17 cellular contexts compared by ENCODE assay signal in genomic region chr2:67135201-67135600, GRCh38.
"Had no signal": no experiment of that assay in that cellular context is flagged by ENCODE, and none has a peak within 500 bp of the region (broad histone marks: within the 10 kb centered on the region; RNA-seq: fewer than 3 reads in every experiment).

No MANE protein-coding gene starts in this region.

- H3K9me3 Mint-ChIP-seq: neural crest cell had no signal

- H3K27me3 Mint-ChIP-seq: activated naive CD4-positive, alpha-beta T cell treated with anti-CD3 and anti-CD28 coated beads, Interleukin-2, amount 50 U/mL, for 24 hours; effector memory CD8-positive, alpha-beta T cell had no signal

- H3K27ac Mint-ChIP-seq: activated naive CD4-positive, alpha-beta T cell treated with anti-CD3 and anti-CD28 coated beads, Interleukin-2, amount 50 U/mL, for 24 hours; activated T-helper 2 cell treated with anti-CD3 and anti-CD28 coated beads, Interferon-gamma antibody, Interleukin-2, Interleukin-4, amounts not matched to agents 10 μg/mL and 5 μg/mL and 100 μg/mL, durations not matched to agents 14 hours and 24 hours and 36 hours; effector memory CD8-positive, alpha-beta T cell had no signal

- DNase-seq: activated CD4-positive, alpha-beta T cell treated with anti-CD3 and anti-CD28 coated beads, Interleukin-2, amount 50 U/mL, for 1 hour; activated T-cell treated with anti-CD3 and anti-CD28 coated beads for 4 hours; body of pancreas; central memory CD4-positive, alpha-beta T cell; cortex of kidney; effector memory CD8-positive, alpha-beta T cell; kidney; mesendoderm; ovary; sigmoid colon; stimulated activated CD4-positive, alpha-beta T cell treated with anti-CD3 and anti-CD28 coated beads, Interleukin-4, amount 100 ng/mL, for 1 hour; stimulated activated CD8-positive, alpha-beta memory T cell treated with anti-CD3 and anti-CD28 coated beads, Interleukin-4, amount 100 ng/mL, for 48 hours; stimulated activated naive CD8-positive, alpha-beta T cell treated with anti-CD3 and anti-CD28 coated beads, Interleukin-15, Interleukin-2, amounts not matched to agents 100 U/mL and 50 U/mL, for 24 hours; upper lobe of left lung had no signal

- H3K4me1 Mint-ChIP-seq: activated naive CD4-positive, alpha-beta T cell treated with anti-CD3 and anti-CD28 coated beads, Interleukin-2, amount 50 U/mL, for 24 hours had no signal

- H3K4me3 Mint-ChIP-seq: activated naive CD4-positive, alpha-beta T cell treated with anti-CD3 and anti-CD28 coated beads, Interleukin-2, amount 50 U/mL, for 24 hours; effector memory CD8-positive, alpha-beta T cell; neural crest cell had no signal

- H3K36me3 Mint-ChIP-seq: activated naive CD4-positive, alpha-beta T cell treated with anti-CD3 and anti-CD28 coated beads, Interleukin-2, amount 50 U/mL, for 24 hours had no signal
